In the genomic region with DNA sequence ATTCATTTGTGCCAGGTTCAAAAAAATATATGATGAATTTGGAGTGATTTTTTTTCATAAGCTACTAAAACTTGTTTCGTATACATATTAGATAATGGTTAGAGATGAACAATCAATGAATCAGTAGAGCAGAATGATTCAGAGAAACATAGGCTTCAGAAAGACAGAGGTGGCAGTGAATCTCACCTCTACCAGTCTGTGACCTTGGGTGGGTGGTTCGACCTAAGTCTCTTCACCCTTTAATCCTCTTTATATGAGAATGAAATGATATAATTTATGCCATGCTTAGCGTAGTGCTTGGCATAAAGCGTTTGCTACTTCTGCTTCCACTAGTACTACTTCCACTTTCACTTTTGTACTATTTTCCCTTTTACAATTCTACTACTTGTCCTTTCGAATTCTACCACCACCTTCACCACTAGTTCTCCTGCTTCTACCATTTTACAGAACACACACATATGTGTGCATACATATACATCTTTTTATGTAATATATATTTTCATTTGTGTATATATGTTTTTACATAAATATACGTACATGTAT, we compare ENCODE assay signal across 14 cellular contexts. TPM values are rescaled to one million over a fixed set of nuclear protein-coding genes. Genes with fewer than 3 reads are reported as not detected.
DNase-seq lines count a peak whose midpoint lies in the region; ATAC-seq and TF ChIP-seq lines count a peak whose summit lies in the region.
"Had no signal": no experiment of that assay in that cellular context is flagged by ENCODE, and none has a peak within 500 bp of the region (broad histone marks: within the 10 kb centered on the region; RNA-seq: fewer than 3 reads in every experiment).

No MANE protein-coding gene starts in this region.

- H3K27ac Mint-ChIP-seq in CD4-positive, alpha-beta memory T cell: peak overlapping the region in 3 of 7 donors; percentile 42 to 68 (median 43)
- H3K27ac Mint-ChIP-seq in activated naive CD8-positive, alpha-beta T cell: no peak overlapping the region
- H3K27ac Mint-ChIP-seq in WTC11: no peak overlapping the region
- H3K27ac Mint-ChIP-seq: activated CD4-positive, alpha-beta T cell treated with anti-CD3 and anti-CD28 coated beads, Interleukin-2, amount 10 ng/mL, durations not matched to agents 24 days and 14 days had no signal

- H3K27me3 Mint-ChIP-seq in CD4-positive, alpha-beta memory T cell: no peaks in the 10 kb centered on the region
- H3K27me3 Mint-ChIP-seq in activated naive CD8-positive, alpha-beta T cell: peaks cover 2% of the 10 kb centered on the region
- H3K27me3 Mint-ChIP-seq in WTC11 (ENCODE audit: low read depth): no peaks in the 10 kb centered on the region; the same call in 1 of the 2 replicates

- ATAC-seq in GM19452 (IDR thresholded peaks at IDR 0.05; ENCODE audit: unreplicated experiment) (peak; percentile 82), HG03432 (IDR thresholded peaks at IDR 0.05; ENCODE audit: unreplicated experiment) (peak; percentile 83), WTC11 (no peak), left cardiac atrium (no peak)

- peak overlapping the region in 7 of 8 donors; percentile 26 to 83 (median 62) for H3K4me3 Mint-ChIP-seq in CD4-positive, alpha-beta memory T cell
- peak overlapping the region; percentile 36 for H3K4me3 Mint-ChIP-seq in activated naive CD8-positive, alpha-beta T cell
- no peak overlapping the region for H3K4me3 Mint-ChIP-seq in WTC11
- H3K4me3 Mint-ChIP-seq: activated CD4-positive, alpha-beta T cell treated with anti-CD3 and anti-CD28 coated beads, Interleukin-2, amount 10 ng/mL, durations not matched to agents 24 days and 14 days had no signal

- no peak overlapping the region for H3K4me3 ChIP-seq in CD4-positive, alpha-beta memory T cell (ENCODE audit: low read length in 2 of 2)
- H3K4me3 ChIP-seq: hepatocyte had no signal

- peak in 1 of 5 donors; percentile 3 for DNase-seq in CD4-positive, alpha-beta memory T cell
- DNase-seq in globus pallidus (ENCODE audit: low spot score) (no peak), WTC11 (ENCODE audit: low spot score) (no peak), NCI-H2107 treated with DMSO at 0.1 percent for 48 hours (lab: John Stamatoyannopoulos, UW; ENCODE audit: unreplicated experiment) (no peak), left cardiac atrium (no peak)
- DNase-seq: activated CD4-positive, alpha-beta T cell treated with anti-CD3 and anti-CD28 coated beads, Interleukin-2, amount 10 ng/mL, durations not matched to agents 24 days and 14 days; Caco-2; central memory CD4-positive, alpha-beta T cell; NCI-H748 treated with DMSO at 0.1 percent for 48 hours had no signal

- no peaks in the 10 kb centered on the region for H3K9me3 ChIP-seq in CD4-positive, alpha-beta memory T cell (ENCODE audit: control insufficient read depth in 1 of 2, low read length in 2 of 2)
- H3K9me3 ChIP-seq: Caco-2, neutrophil had no signal

- H3K4me1 Mint-ChIP-seq in CD4-positive, alpha-beta memory T cell: peaks cover 5 to 17% (median 13%) of the 10 kb centered on the region in 4 donors
- peaks cover 14% of the 10 kb centered on the region for H3K4me1 Mint-ChIP-seq in activated naive CD8-positive, alpha-beta T cell (ENCODE audit: low read depth)
- no peaks in the 10 kb centered on the region for H3K4me1 Mint-ChIP-seq in WTC11

- peaks cover 5% of the 10 kb centered on the region for H3K4me1 ChIP-seq in CD4-positive, alpha-beta memory T cell (ENCODE audit: insufficient read depth, low read length)
- H3K4me1 ChIP-seq: Caco-2 had no signal

- POLR2A ChIA-PET in CD4-positive, alpha-beta memory T cell (lab: Charles Lee; ENCODE audit: partially characterized antibody): no interaction called here
- POLR2A ChIA-PET in WTC11 (lab: Charles Lee): no interaction called here

- no peak overlapping the region for H3K27ac ChIP-seq in CD4-positive, alpha-beta memory T cell (ENCODE audit: low read depth, low read length)
- H3K27ac ChIP-seq: hepatocyte, neutrophil had no signal

- H3K36me3 Mint-ChIP-seq in CD4-positive, alpha-beta memory T cell: no peaks in the 10 kb centered on the region
- no peaks in the 10 kb centered on the region for H3K36me3 Mint-ChIP-seq in activated naive CD8-positive, alpha-beta T cell
- H3K36me3 Mint-ChIP-seq in WTC11: no peaks in the 10 kb centered on the region

- H3K9me3 Mint-ChIP-seq in CD4-positive, alpha-beta memory T cell: peaks cover 0 to 2% (median 0%) of the 10 kb centered on the region in 8 donors
- no peaks in the 10 kb centered on the region for H3K9me3 Mint-ChIP-seq in activated naive CD8-positive, alpha-beta T cell (ENCODE audit: low read depth)
- H3K9me3 Mint-ChIP-seq in WTC11: no peaks in the 10 kb centered on the region

- no peaks in the 10 kb centered on the region for H3K36me3 ChIP-seq in CD4-positive, alpha-beta memory T cell (ENCODE audit: insufficient read depth, low read length)
- H3K36me3 ChIP-seq: neutrophil had no signal

- no peaks in the 10 kb centered on the region for H3K27me3 ChIP-seq in CD4-positive, alpha-beta memory T cell (ENCODE audit: insufficient read depth, low read length)
- H3K27me3 ChIP-seq: hepatocyte, neutrophil had no signal

- intact Hi-C loops in CD4-positive, alpha-beta memory T cell (cut with micrococcal nuclease): no loop called here
- intact Hi-C loops in left cardiac atrium (cut with DNase I): no loop called here

- CTCF ChIA-PET in CD4-positive, alpha-beta memory T cell (lab: Charles Lee; ENCODE audit: partially characterized antibody): no interaction called here
- CTCF ChIA-PET in WTC11 (lab: Charles Lee): no interaction called here

- TF ChIP-seq CTCF in WTC11 (IDR thresholded peaks at IDR 0.05): no peak

TF ChIP-seq in WTC11, 78 proteins besides CTCF, POLR2A, EP300 and RAD21:
- TF ChIP-seq TCF7 (CRISPR knock-in tag; IDR thresholded peaks at IDR 0.05; ENCODE audit: low read depth) (no peak), JAZF1 (CRISPR knock-in tag; IDR thresholded peaks at IDR 0.05) (no peak), ZNF671 (CRISPR knock-in tag; IDR thresholded peaks at IDR 0.05) (no peak), JUN (CRISPR knock-in tag; IDR thresholded peaks at IDR 0.05) (no peak), ZNF317 (CRISPR knock-in tag; IDR thresholded peaks at IDR 0.05; ENCODE audit: borderline replicate concordance, low read depth) (no peak), TP53 (CRISPR knock-in tag; IDR thresholded peaks at IDR 0.05) (no peak), IRF2 (CRISPR knock-in tag; IDR thresholded peaks at IDR 0.05; ENCODE audit: borderline replicate concordance, low read depth) (no peak), SMAD4 (CRISPR knock-in tag; IDR thresholded peaks at IDR 0.05) (no peak)
- TF ChIP-seq, protein P1, sequence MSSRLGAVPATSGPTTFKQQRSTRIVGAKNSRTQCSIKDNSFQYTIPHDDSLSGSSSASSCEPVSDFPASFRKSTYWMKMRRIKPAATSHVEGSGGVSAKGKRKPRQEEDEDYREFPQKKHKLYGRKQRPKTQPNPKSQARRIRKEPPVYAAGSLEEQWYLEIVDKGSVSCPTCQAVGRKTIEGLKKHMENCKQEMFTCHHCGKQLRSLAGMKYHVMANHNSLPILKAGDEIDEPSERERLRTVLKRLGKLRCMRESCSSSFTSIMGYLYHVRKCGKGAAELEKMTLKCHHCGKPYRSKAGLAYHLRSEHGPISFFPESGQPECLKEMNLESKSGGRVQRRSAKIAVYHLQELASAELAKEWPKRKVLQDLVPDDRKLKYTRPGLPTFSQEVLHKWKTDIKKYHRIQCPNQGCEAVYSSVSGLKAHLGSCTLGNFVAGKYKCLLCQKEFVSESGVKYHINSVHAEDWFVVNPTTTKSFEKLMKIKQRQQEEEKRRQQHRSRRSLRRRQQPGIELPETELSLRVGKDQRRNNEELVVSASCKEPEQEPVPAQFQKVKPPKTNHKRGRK (CRISPR knock-in tag; IDR thresholded peaks at IDR 0.05; ENCODE audit: borderline replicate concordance): no peak
- TF ChIP-seq, protein P2, sequence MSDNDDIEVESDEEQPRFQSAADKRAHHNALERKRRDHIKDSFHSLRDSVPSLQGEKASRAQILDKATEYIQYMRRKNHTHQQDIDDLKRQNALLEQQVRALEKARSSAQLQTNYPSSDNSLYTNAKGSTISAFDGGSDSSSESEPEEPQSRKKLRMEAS (CRISPR knock-in tag; IDR thresholded peaks at IDR 0.05): no peak

RNA-seq across cellular contexts. Expression of a gene that starts 45.1 kb away (rescaled TPM):
- not detected for total RNA-seq in CD4-positive, alpha-beta memory T cell
- not detected for polyA plus RNA-seq in CD4-positive, alpha-beta memory T cell
- total RNA-seq in WTC11 (2021) (0.15 to 0.46 TPM (median 0.25 TPM) in 3 replicates), left cardiac atrium (1 to 10 TPM in 1 of 2 donors, under 1 TPM in 1; 0.97 to 1.9 TPM)
- total RNA-seq: activated CD4-positive, alpha-beta T cell treated with anti-CD3 and anti-CD28 coated beads, Interleukin-2, amount 10 ng/mL, durations not matched to agents 24 days and 14 days had no signal

Comparison
In these comparisons a context has a peak if more than half of its experiments do, and no peak if none do; other contexts are left out.
1. ATAC-seq: peak in GM19452 (single experiment) and HG03432 (single experiment); none in WTC11 (single experiment) and left cardiac atrium (0 of 2).